8 cellular contexts compared by ENCODE assay signal in genomic region chr16:58249388-58249779, GRCh38. TPM values are rescaled to one million over a fixed set of nuclear protein-coding genes. Genes with fewer than 3 reads are reported as not detected.
DNase-seq lines count a peak whose midpoint lies in the region; ATAC-seq and TF ChIP-seq lines count a peak whose summit lies in the region.

No MANE protein-coding gene starts in this region.

- intact Hi-C loops in CD14-positive monocyte (cut with micrococcal nuclease), result no loop called here

- H3K36me3 Mint-ChIP-seq in CD14-positive monocyte (no peaks in the 10 kb centered on the region), nephron (ENCODE audit: low read depth) (peaks cover 4% of the 10 kb centered on the region)
- H3K36me3 Mint-ChIP-seq in effector memory CD8-positive, alpha-beta T cell (ENCODE audit: insufficient read depth), result peaks cover 7% of the 10 kb centered on the region

- TF ChIP-seq CTCF in CD14-positive monocyte (IDR thresholded peaks at IDR 0.05), result no peak
- TF ChIP-seq CTCF in NB4 (IDR thresholded peaks at IDR 0.05; ENCODE audit: low read depth, low read length), result no peak
- no peak for TF ChIP-seq CTCF in nephron (IDR thresholded peaks at IDR 0.05; ENCODE audit: unreplicated experiment in 3 of 3)

- H3K27me3 Mint-ChIP-seq in CD14-positive monocyte (ENCODE audit: low read depth in 3 of 3) (peaks cover 20 to 28% (median 22%) of the 10 kb centered on the region in 3 donors), nephron (ENCODE audit: low read depth) (peaks cover 40% of the 10 kb centered on the region)
- peaks cover 8 to 11% of the 10 kb centered on the region in 2 donors for H3K27me3 Mint-ChIP-seq in effector memory CD8-positive, alpha-beta T cell

- H3K4me1 Mint-ChIP-seq in CD14-positive monocyte (peaks cover 11% of the 10 kb centered on the region), nephron (peaks cover 5% of the 10 kb centered on the region)
- peaks cover 10% of the 10 kb centered on the region in 2 donors for H3K4me1 Mint-ChIP-seq in effector memory CD8-positive, alpha-beta T cell (ENCODE audit: low read depth in 2 of 2)

- DNase-seq in CD14-positive monocyte (ENCODE audit: low spot score), result no peak
- DNase-seq in NB4 (ENCODE audit: low read depth), result no peak
- no peak for DNase-seq in effector memory CD8-positive, alpha-beta T cell
- no peak for DNase-seq in NCI-H82 treated with DMSO at 0.1 percent for 48 hours (lab: John Stamatoyannopoulos, UW; ENCODE audit: unreplicated experiment)
- no peak for DNase-seq in KG1 (lab: John Stamatoyannopoulos, UW)
- DNase-seq in germinal center (ENCODE audit: low spot score), result no peak
- no peak for DNase-seq in H4 (ENCODE audit: low spot score)

- ATAC-seq in effector memory CD8-positive, alpha-beta T cell (replicated peaks), result no peak

- H3K4me3 ChIP-seq in NB4 (ENCODE audit: low read depth, low read length), result peak overlapping the region; percentile 75

- no peak for TF ChIP-seq POLR2A in NB4 (IDR thresholded peaks at IDR 0.05; ENCODE audit: extremely low read depth, insufficient read length)

- H3K27ac Mint-ChIP-seq in CD14-positive monocyte, result no peak overlapping the region
- peak overlapping the region; percentile 13 to 88 for H3K27ac Mint-ChIP-seq in effector memory CD8-positive, alpha-beta T cell
- H3K27ac Mint-ChIP-seq in nephron, result no peak overlapping the region

- H3K9me3 Mint-ChIP-seq in CD14-positive monocyte (peaks cover 0 to 6% (median 0%) of the 10 kb centered on the region in 7 donors), nephron (no peaks in the 10 kb centered on the region)
- H3K9me3 Mint-ChIP-seq in effector memory CD8-positive, alpha-beta T cell, result no peaks in the 10 kb centered on the region

- peak overlapping the region; percentile 84 to 92 for H3K4me3 Mint-ChIP-seq in CD14-positive monocyte
- H3K4me3 Mint-ChIP-seq in effector memory CD8-positive, alpha-beta T cell, result peak overlapping the region; percentile 84 to 88
- peak overlapping the region; percentile 85 to 92 (median 87) for H3K4me3 Mint-ChIP-seq in nephron

RNA-seq across cellular contexts. Expression of gene PRSS54, which starts 45.4 kb away (rescaled TPM):
- not detected for polyA plus RNA-seq in CD14-positive monocyte
- not detected in 2 replicates for total RNA-seq in H4 (2014; rRNA removed; shearing (Covaris generic))

RNA-seq across cellular contexts. Expression of gene CSNK2A2, which starts 51.5 kb away (rescaled TPM):
- polyA plus RNA-seq in CD14-positive monocyte, result 1 to 10 TPM; 1.6 to 9.2 TPM
- total RNA-seq in H4 (2014; rRNA removed; shearing (Covaris generic)), result 21.0 and 26.6 TPM in 2 replicates

Comparison
In these comparisons a context has a peak if more than half of its experiments do, and no peak if none do; other contexts are left out.
1. H3K27ac Mint-ChIP-seq: peak in effector memory CD8-positive, alpha-beta T cell (2 of 2); none in CD14-positive monocyte (0 of 7) and nephron (0 of 3).
2. Peak in every context shown above with its lines, with median percentiles within 50 percentile points of each other: H3K4me3 Mint-ChIP-seq.